Comparison of ENCODE assay signal across 8 cellular contexts in the genomic region with DNA sequence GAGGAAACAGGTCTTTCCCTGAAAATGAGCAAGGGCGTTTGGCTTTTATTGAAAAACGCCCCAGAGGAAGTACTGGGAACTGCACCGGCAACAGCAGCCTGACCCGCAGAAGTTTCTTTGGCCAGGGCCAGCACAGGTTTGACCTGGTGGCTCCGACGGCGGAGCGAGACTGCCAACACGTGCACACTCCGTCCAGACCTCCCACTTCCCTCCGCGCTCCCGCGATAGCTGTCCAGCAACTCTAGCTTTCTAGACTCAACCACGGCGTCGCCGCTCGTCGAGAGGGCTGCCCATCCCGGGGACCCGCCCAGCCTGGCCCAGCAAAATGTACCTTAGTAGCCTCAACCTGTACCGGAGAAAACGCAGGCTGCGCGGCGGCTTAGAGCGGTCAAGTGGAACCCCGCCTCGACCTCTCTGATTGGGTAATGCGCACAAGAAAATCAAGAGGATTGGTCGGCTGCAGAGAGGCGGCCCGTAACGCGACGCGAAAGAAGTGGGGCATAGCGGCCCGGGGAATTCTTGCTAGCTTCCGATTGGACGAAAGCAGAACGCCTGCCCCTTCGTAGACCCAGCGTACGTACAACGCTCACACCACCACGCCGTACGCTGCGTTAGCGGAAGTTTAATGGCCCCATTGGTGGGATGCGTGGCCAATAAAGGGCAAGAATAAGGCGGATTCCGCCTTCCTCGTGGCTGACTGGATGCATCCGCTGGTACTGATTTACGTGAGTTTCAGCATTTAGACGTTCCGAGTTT. TPM values are rescaled to one million over a fixed set of nuclear protein-coding genes. Genes with fewer than 3 reads are reported as not detected.
A peak's percentile ranks its signal among the peaks of the same experiment; 100 is the strongest.
DNase-seq lines count a peak whose midpoint lies in the region; ATAC-seq and TF ChIP-seq lines count a peak whose summit lies in the region.

A gene with protein sequence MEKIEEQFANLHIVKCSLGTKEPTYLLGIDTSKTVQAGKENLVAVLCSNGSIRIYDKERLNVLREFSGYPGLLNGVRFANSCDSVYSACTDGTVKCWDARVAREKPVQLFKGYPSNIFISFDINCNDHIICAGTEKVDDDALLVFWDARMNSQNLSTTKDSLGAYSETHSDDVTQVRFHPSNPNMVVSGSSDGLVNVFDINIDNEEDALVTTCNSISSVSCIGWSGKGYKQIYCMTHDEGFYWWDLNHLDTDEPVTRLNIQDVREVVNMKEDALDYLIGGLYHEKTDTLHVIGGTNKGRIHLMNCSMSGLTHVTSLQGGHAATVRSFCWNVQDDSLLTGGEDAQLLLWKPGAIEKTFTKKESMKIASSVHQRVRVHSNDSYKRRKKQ (minus strand): TSS at position 399 of the 756 bp plus-strand sequence. CDS start 41,929 bp downstream, outside the sequence.

- peak in 2 of 3 donors; percentile 27 to 40 for TF ChIP-seq POLR2A in spleen (IDR thresholded peaks at IDR 0.05)

- no peaks in the 10 kb centered on the region for H3K27me3 ChIP-seq in spleen (replicated peaks in 1 of 7)

- peak; percentile 79 for ATAC-seq in GM19025 (IDR thresholded peaks at IDR 0.05; ENCODE audit: low read depth, unreplicated experiment)
- peak; percentile 85 for ATAC-seq in HG03342 (IDR thresholded peaks at IDR 0.05; ENCODE audit: unreplicated experiment)

- peak; percentile 97 for DNase-seq in AG20443 (ENCODE audit: low spot score)
- peak; percentile 99 for DNase-seq in NCI-H345 treated with DMSO at 0.1 percent for 48 hours (lab: John Stamatoyannopoulos, UW; ENCODE audit: unreplicated experiment)
- peak; percentile 81 to 92 (median 88) for DNase-seq in activated CD4-positive, CD25-positive, alpha-beta regulatory T cell (lab: John Stamatoyannopoulos, UW)
- DNase-seq in central memory CD4-positive, alpha-beta T cell, result peak; percentile 98
- DNase-seq in inferior parietal cortex (ENCODE audit: extremely low spot score), result peak; percentile 100
- peak; percentile 97 for DNase-seq in spleen

- H3K4me1 ChIP-seq in spleen, result peaks cover 0 to 64% (median 33%) of the 10 kb centered on the region in 6 donors

- H3K36me3 ChIP-seq in spleen, result no peaks in the 10 kb centered on the region

- H3K9me3 ChIP-seq in spleen, result peaks cover 0 to 8% (median 0%) of the 10 kb centered on the region in 8 donors

- H3K4me3 ChIP-seq in spleen, result peak within 1 kb of the TSS; percentile 12 to 84 (median 66)

- WGBS in spleen, 5 donors, result 0 to 1% (median 0%) methylated on average over 36 to 60 of the region's 60 CpGs

- TF ChIP-seq CTCF in spleen (IDR thresholded peaks at IDR 0.05 in 8 of 11, conservative IDR thresholded peaks at IDR 0.05 in 3 of 11), result peak; percentile 66 to 92 (median 84)

- intact Hi-C loops in spleen (cut with DNase I; ENCODE audit: low total_unique reads), result loop anchor here (5.0 kb wide), 1 partner anchor 99 kb away; a partner anchor contains a TSS

- H3K27ac ChIP-seq in spleen, result peak within 1 kb of the TSS; percentile 82 to 98 (median 98)

RNA-seq across cellular contexts. Expression of the gene that starts here (rescaled TPM):
- total RNA-seq in spleen, result 10 to 100 TPM; 13.4 to 18.9 (median 18.4) TPM
- 10 to 100 TPM in 2 of 3 donors, 1 to 10 TPM in 1; 9.5 to 13.2 (median 11.2) TPM for polyA plus RNA-seq in spleen

Comparison
In these comparisons a context has a peak if more than half of its experiments do, and no peak if none do; other contexts are left out.
1. Peak in every context shown above with its lines: DNase-seq, ATAC-seq, H3K4me3 ChIP-seq and H3K27ac ChIP-seq.